ENCODE assay signal across 8 cellular contexts in genomic region chr4:26860157-26860921, GRCh38.
DNase-seq lines count a peak whose midpoint lies in the region; ATAC-seq lines count a peak whose summit lies in the region.

Gene STIM2, plus strand, starts transcription at chr4:26860841.

- peaks cover 14% of the 10 kb centered on the region for H3K36me3 Mint-ChIP-seq in central memory CD8-positive, alpha-beta T cell (ENCODE audit: insufficient read depth)

- DNase-seq in AG20443 (ENCODE audit: low spot score) (peak; percentile 98), NCI-H446 (lab: John Stamatoyannopoulos, UW) (peak; percentile 94 to 98), iris pigment epithelial cell (ENCODE audit: low read depth) (peak; percentile 96)
- DNase-seq in activated CD4-positive, CD25-positive, alpha-beta regulatory T cell treated with anti-CD3 and anti-CD28 coated beads, Interleukin-2, amount 50 U/mL, for 16 hours (ENCODE audit: low read depth, low spot score): peak; percentile 98
- DNase-seq in central memory CD8-positive, alpha-beta T cell (ENCODE audit: low spot score in 2 of 2): peak; percentile 99 to 100
- DNase-seq in stimulated activated CD4-positive, alpha-beta T cell treated with anti-CD3 and anti-CD28 coated beads, Interleukin-12 subunit alpha, Interleukin-12 subunit beta, amount 100 ng/mL, for 4 hours: peak; percentile 96

- peak within 1 kb of the TSS; percentile 98 for H3K27ac Mint-ChIP-seq in central memory CD8-positive, alpha-beta T cell (ENCODE audit: low read depth)

- ATAC-seq in GM19025 (IDR thresholded peaks at IDR 0.05; ENCODE audit: low read depth, unreplicated experiment): peak; percentile 57
- ATAC-seq in HG03342 (IDR thresholded peaks at IDR 0.05; ENCODE audit: unreplicated experiment): peak; percentile 59
- ATAC-seq in central memory CD8-positive, alpha-beta T cell (replicated peaks; ENCODE audit: extremely low read depth, poor library complexity, severe bottlenecking): peak; percentile 63

- peaks cover 66% of the 10 kb centered on the region for H3K4me1 Mint-ChIP-seq in central memory CD8-positive, alpha-beta T cell

- H3K27me3 Mint-ChIP-seq in central memory CD8-positive, alpha-beta T cell: no peaks in the 10 kb centered on the region

- H3K4me3 Mint-ChIP-seq in central memory CD8-positive, alpha-beta T cell: peak within 1 kb of the TSS; percentile 98

- H3K9me3 Mint-ChIP-seq in central memory CD8-positive, alpha-beta T cell: no peaks in the 10 kb centered on the region

Comparison
In these comparisons a context has a peak if more than half of its experiments do, and no peak if none do; other contexts are left out.
1. Peak in every context shown above with its lines: DNase-seq and ATAC-seq.